Comparison of ENCODE assay signal across 13 cellular contexts in genomic region chr17:1730004-1730344, GRCh38. TPM values are rescaled to one million over a fixed set of nuclear protein-coding genes. Genes with fewer than 3 reads are reported as not detected.
DNase-seq lines count a peak whose midpoint lies in the region; ATAC-seq, FAIRE-seq and TF ChIP-seq lines count a peak whose summit lies in the region.
"Had no signal": no experiment of that assay in that cellular context is flagged by ENCODE, and none has a peak within 500 bp of the region (broad histone marks: within the 10 kb centered on the region; RNA-seq: fewer than 3 reads in every experiment).

No MANE protein-coding gene starts in this region.

- no peaks in the 10 kb centered on the region for H3K9me3 Mint-ChIP-seq in central memory CD8-positive, alpha-beta T cell

- no TSS peak for BruUV-seq in HepG2 (replicated peaks; lab: Mats Ljungman, UMichigan)

- H3K4me1 Mint-ChIP-seq in central memory CD8-positive, alpha-beta T cell: peaks cover 27% of the 10 kb centered on the region

- DNase-seq in HL-60 (ENCODE audit: low read depth in 1 of 2, low spot score in 1 of 2): no peak
- DNase-seq in central memory CD8-positive, alpha-beta T cell (ENCODE audit: low spot score in 2 of 2): no peak
- no peak for DNase-seq in HepG2 (ENCODE audit: low spot score)
- no peak for DNase-seq in stomach
- DNase-seq in stimulated activated CD4-positive, alpha-beta T cell treated with anti-CD3 and anti-CD28 coated beads, Interleukin-2, amount 100 ng/mL, for 24 hours: no peak
- no peak for DNase-seq in NCI-H1417 treated with DMSO at 0.1 percent for 48 hours (lab: John Stamatoyannopoulos, UW)
- DNase-seq: kidney glomerular epithelial cell, SHP77 treated with DMSO at 0.1 percent for 48 hours had no signal

- CTCF ChIA-PET in HepG2 (lab: Yijun Ruan, JAX; ENCODE audit: low intra/inter-chr PET ratio, low total read pairs): no interaction called here

- peaks cover 23% of the 10 kb centered on the region for H3K79me2 ChIP-seq in HepG2 (ENCODE audit: insufficient read depth, low read length)

- WGBS in HepG2 (ENCODE audit: low lambda C conversion rate): 96% methylated on average over 8 of the region's 14 CpGs
- WGBS in stomach, 5 donors: 38 to 82% (median 65%) methylated on average over 9 to 14 of the region's 14 CpGs

- no peak overlapping the region for H3K9ac ChIP-seq in HepG2 (ENCODE audit: insufficient read depth, low read depth, low read length)
- H3K9ac ChIP-seq: KMS-11 had no signal

- TF ChIP-seq CTCF in HL-60 (IDR thresholded peaks at IDR 0.05; ENCODE audit: insufficient read depth, low read length) (no peak), HepG2 (CRISPR knock-in tag; IDR thresholded peaks at IDR 0.05) (no peak), stomach (IDR thresholded peaks at IDR 0.05) (no peak)

- H2AFZ ChIP-seq in HepG2 (ENCODE audit: low read length): no peak overlapping the region

- peak overlapping the region; percentile 7 for H3K4me3 ChIP-seq in HL-60 (replicated peaks; ENCODE audit: insufficient read depth, low read length)
- H3K4me3 ChIP-seq in HepG2 (replicated peaks in 1 of 3; ENCODE audit: insufficient read depth in 1 of 3, low read depth in 2 of 3, low read length in 3 of 3): no peak overlapping the region
- H3K4me3 ChIP-seq in stomach: peak overlapping the region in 3 of 4 donors; percentile 2 to 21 (median 3)

- H3K27me3 ChIP-seq in HL-60 (ENCODE audit: insufficient read depth, poor library complexity, severe bottlenecking) (no peaks in the 10 kb centered on the region), HepG2 (ENCODE audit: control insufficient read depth in 1 of 2, insufficient read depth in 2 of 2, low read length in 2 of 2) (no peaks in the 10 kb centered on the region), stomach (no peaks in the 10 kb centered on the region)

- TF ChIP-seq EP300 in HepG2 (IDR thresholded peaks at IDR 0.05; ENCODE audit: low read depth in 2 of 2, low read length in 2 of 2) (no peak), HepG2 (CRISPR knock-in tag; IDR thresholded peaks at IDR 0.05; ENCODE audit: borderline replicate concordance) (no peak), stomach (IDR thresholded peaks at IDR 0.05) (no peak)

- H3K4me1 ChIP-seq in HepG2 (ENCODE audit: insufficient read depth, low read length): peaks cover 49% of the 10 kb centered on the region
- peaks cover 27 to 64% (median 51%) of the 10 kb centered on the region in 4 donors for H3K4me1 ChIP-seq in stomach

- no peak for TF ChIP-seq POLR2A in HepG2 (IDR thresholded peaks at IDR 0.05; ENCODE audit: insufficient read depth in 1 of 2, low read depth in 2 of 2, low read length in 2 of 2)
- TF ChIP-seq POLR2A in stomach (IDR thresholded peaks at IDR 0.05): no peak

- H3K36me3 Mint-ChIP-seq in central memory CD8-positive, alpha-beta T cell (ENCODE audit: insufficient read depth): peaks cover 11% of the 10 kb centered on the region

- intact Hi-C loops in HepG2 (cut with micrococcal nuclease; ENCODE audit: unreplicated experiment) (no loop called here), stomach (cut with DNase I; ENCODE audit: low total_unique reads) (no loop called here)

- H3K4me2 ChIP-seq in HepG2 (ENCODE audit: low read depth, low read length): no peak overlapping the region
- H3K4me2 ChIP-seq: KMS-11 had no signal

- H3K27ac Mint-ChIP-seq in central memory CD8-positive, alpha-beta T cell (ENCODE audit: low read depth): peak overlapping the region; percentile 30

- peak overlapping the region; percentile 87 for H3K27ac ChIP-seq in HL-60 (replicated peaks)
- no peak overlapping the region for H3K27ac ChIP-seq in HepG2 (ENCODE audit: extremely low read length, insufficient read depth, low read length)
- H3K27ac ChIP-seq in stomach: peak overlapping the region; percentile 36 to 88 (median 82)
- H3K27ac ChIP-seq: C4-2B, KMS-11 had no signal

- no peak overlapping the region for H3K4me3 Mint-ChIP-seq in central memory CD8-positive, alpha-beta T cell

- H4K20me1 ChIP-seq in HepG2 (ENCODE audit: insufficient read depth, low read length): no peaks in the 10 kb centered on the region

- no peaks in the 10 kb centered on the region for H3K9me3 ChIP-seq in HepG2 (ENCODE audit: low read length)
- no peaks in the 10 kb centered on the region for H3K9me3 ChIP-seq in stomach

- H3K36me3 ChIP-seq in HepG2 (replicated peaks in 1 of 2; ENCODE audit: control insufficient read depth in 1 of 2, insufficient read depth in 2 of 2, low read length in 2 of 2) (peaks cover 0 to 1% of the 10 kb centered on the region in 2 experiments; a peak in 4 of 5 replicates), stomach (peaks cover 44 to 88% (median 83%) of the 10 kb centered on the region in 4 donors)

- in situ Hi-C loops in HepG2 (cut with HindIII; ENCODE audit: extremely low pct_ligation_motif_present, low pct_unique_long_range_greater_than_20kb): no loop called here

- no peaks in the 10 kb centered on the region for H3K27me3 Mint-ChIP-seq in central memory CD8-positive, alpha-beta T cell

- POLR2A ChIA-PET in HepG2 (lab: Yijun Ruan, JAX): interaction anchor here (2.0 to 17.5 kb wide), 3 partner anchors 14 to 33 kb away, joined by 5 to 299 read pairs (median 44); partner anchors contain the start of genes SERPINF1 and SERPINF2

- no peak for ATAC-seq in central memory CD8-positive, alpha-beta T cell (replicated peaks; ENCODE audit: extremely low read depth, poor library complexity, severe bottlenecking)
- no peak for ATAC-seq in HepG2
- ATAC-seq in HG02571 (IDR thresholded peaks at IDR 0.05; ENCODE audit: unreplicated experiment): no peak
- no peak for ATAC-seq in HG03139 (IDR thresholded peaks at IDR 0.05; ENCODE audit: unreplicated experiment)

- no peak for TF ChIP-seq RAD21 in HepG2 (CRISPR knock-in tag; IDR thresholded peaks at IDR 0.05)

- no peak for FAIRE-seq in HepG2 (lab: Jason Lieb, UNC)
- FAIRE-seq: GM18507 had no signal

RNA-seq across cellular contexts. Expression of gene WDR81, which starts 5.5 kb away (rescaled TPM):
- total RNA-seq in HepG2 (2016; rRNA removed; fragmentation: Illumina TruSeq; extraction: Trizol): 12.5 and 16.7 TPM in 2 replicates
- total RNA-seq in HepG2 (2016; cell fraction: cytosol; rRNA removed; fragmentation: Illumina TruSeq; extraction: Trizol; ENCODE audit: low read depth): 3.6 and 3.9 TPM in 2 replicates
- 9.9 and 18.3 TPM in 2 replicates for total RNA-seq in HepG2 (2016; cell fraction: insoluble cytoplasmic fraction; rRNA removed; fragmentation: Illumina TruSeq; extraction: Trizol)
- total RNA-seq in HepG2 (2016; cell fraction: membrane; rRNA removed; fragmentation: Illumina TruSeq; extraction: Trizol): 5.3 and 6.1 TPM in 2 replicates
- total RNA-seq in HepG2 (2016; cell fraction: nucleus; rRNA removed; fragmentation: Illumina TruSeq; extraction: Trizol): 16.0 and 19.6 TPM in 2 replicates
- polyA plus RNA-seq in HepG2 (2011; rRNA removed): 9.1 and 15.1 TPM in 2 replicates
- polyA plus RNA-seq in HepG2 (2011; cell fraction: cytosol; rRNA removed): 6.4 and 10.5 TPM in 2 replicates
- polyA plus RNA-seq in HepG2 (2011; cell fraction: nucleus; rRNA removed): 60.8 and 75.3 TPM in 2 replicates
- polyA plus RNA-seq in HepG2 (2012): 8.5 and 12.5 TPM in 2 replicates
- 1.8 and 2.2 TPM in 2 replicates for polyA plus RNA-seq in HepG2 (2016; cell fraction: cytosol; fragmentation: Illumina TruSeq; extraction: Trizol; ENCODE audit: low read depth)
- polyA plus RNA-seq in HepG2 (2016; cell fraction: insoluble cytoplasmic fraction; fragmentation: Illumina TruSeq; extraction: Trizol; ENCODE audit: low read depth): 10.4 and 13.7 TPM in 2 replicates
- 3.1 and 3.3 TPM in 2 replicates for polyA plus RNA-seq in HepG2 (2016; cell fraction: membrane; fragmentation: Illumina TruSeq; extraction: Trizol; ENCODE audit: low read depth)
- polyA plus RNA-seq in HepG2 (2016; cell fraction: nucleus; fragmentation: Illumina TruSeq; extraction: Trizol; ENCODE audit: insufficient read depth, low read depth): 42.6 and 43.3 TPM in 2 replicates
- polyA minus RNA-seq in HepG2 (2011; rRNA and poly(A)+ RNA removed; ENCODE audit: low replicate concordance): 15.7 and 46.8 TPM in 2 replicates
- polyA minus RNA-seq in HepG2 (2011; cell fraction: cytosol; rRNA and poly(A)+ RNA removed): 13.4 and 15.0 TPM in 2 replicates
- polyA minus RNA-seq in HepG2 (2011; cell fraction: nucleus; rRNA and poly(A)+ RNA removed): 18.0 and 22.3 TPM in 2 replicates
- total RNA-seq in stomach: 10 to 100 TPM; 13.4 to 56.5 (median 14.0) TPM
- 10 to 100 TPM in 2 of 3 donors, 1 to 10 TPM in 1; 9.3 to 10.6 (median 10.2) TPM for polyA plus RNA-seq in stomach

RNA-seq across cellular contexts. Expression of gene SERPINF2, which starts 12.7 kb away (rescaled TPM):
- total RNA-seq in HepG2 (2016; rRNA removed; fragmentation: Illumina TruSeq; extraction: Trizol) (123 and 309 TPM in 2 replicates), stomach (1 to 10 TPM in 2 of 5 donors, under 1 TPM in 3; 0.45 to 4.1 (median 0.87) TPM)
- 43.1 and 45.3 TPM in 2 replicates for total RNA-seq in HepG2 (2016; cell fraction: cytosol; rRNA removed; fragmentation: Illumina TruSeq; extraction: Trizol; ENCODE audit: low read depth)
- 113 and 316 TPM in 2 replicates for total RNA-seq in HepG2 (2016; cell fraction: insoluble cytoplasmic fraction; rRNA removed; fragmentation: Illumina TruSeq; extraction: Trizol)
- 90.4 and 105 TPM in 2 replicates for total RNA-seq in HepG2 (2016; cell fraction: membrane; rRNA removed; fragmentation: Illumina TruSeq; extraction: Trizol)
- 243 and 286 TPM in 2 replicates for total RNA-seq in HepG2 (2016; cell fraction: nucleus; rRNA removed; fragmentation: Illumina TruSeq; extraction: Trizol)
- polyA plus RNA-seq in HepG2 (2011; rRNA removed) (548 and 871 TPM in 2 replicates), stomach (1 to 10 TPM in 2 of 3 donors, under 1 TPM in 1; 0.92 to 5.2 (median 1.9) TPM)
- polyA plus RNA-seq in HepG2 (2011; cell fraction: cytosol; rRNA removed): 573 and 676 TPM in 2 replicates
- 1,260 and 1,369 TPM in 2 replicates for polyA plus RNA-seq in HepG2 (2011; cell fraction: nucleus; rRNA removed)
- 401 and 511 TPM in 2 replicates for polyA plus RNA-seq in HepG2 (2012)
- polyA plus RNA-seq in HepG2 (2016; cell fraction: cytosol; fragmentation: Illumina TruSeq; extraction: Trizol; ENCODE audit: low read depth): 58.6 and 61.9 TPM in 2 replicates
- polyA plus RNA-seq in HepG2 (2016; cell fraction: insoluble cytoplasmic fraction; fragmentation: Illumina TruSeq; extraction: Trizol; ENCODE audit: low read depth): 142 and 163 TPM in 2 replicates
- 96.0 and 97.4 TPM in 2 replicates for polyA plus RNA-seq in HepG2 (2016; cell fraction: membrane; fragmentation: Illumina TruSeq; extraction: Trizol; ENCODE audit: low read depth)
- polyA plus RNA-seq in HepG2 (2016; cell fraction: nucleus; fragmentation: Illumina TruSeq; extraction: Trizol; ENCODE audit: insufficient read depth, low read depth): 572 and 581 TPM in 2 replicates
- polyA minus RNA-seq in HepG2 (2011; rRNA and poly(A)+ RNA removed; ENCODE audit: low replicate concordance): 1.3 and 600 TPM in 2 replicates
- polyA minus RNA-seq in HepG2 (2011; cell fraction: cytosol; rRNA and poly(A)+ RNA removed): 283 and 408 TPM in 2 replicates
- polyA minus RNA-seq in HepG2 (2011; cell fraction: nucleus; rRNA and poly(A)+ RNA removed): 211 and 291 TPM in 2 replicates

RNA-seq across cellular contexts. Expression of gene TLCD2, which starts 19.8 kb away (rescaled TPM):
- 0.84 and 1.1 TPM in 2 replicates for total RNA-seq in HepG2 (2016; rRNA removed; fragmentation: Illumina TruSeq; extraction: Trizol)
- total RNA-seq in HepG2 (2016; cell fraction: cytosol; rRNA removed; fragmentation: Illumina TruSeq; extraction: Trizol; ENCODE audit: low read depth): 0.26 and 0.40 TPM in 2 replicates
- 0.92 and 1.3 TPM in 2 replicates for total RNA-seq in HepG2 (2016; cell fraction: insoluble cytoplasmic fraction; rRNA removed; fragmentation: Illumina TruSeq; extraction: Trizol)
- total RNA-seq in HepG2 (2016; cell fraction: membrane; rRNA removed; fragmentation: Illumina TruSeq; extraction: Trizol): 0.86 and 1.1 TPM in 2 replicates
- 0.84 and 0.94 TPM in 2 replicates for total RNA-seq in HepG2 (2016; cell fraction: nucleus; rRNA removed; fragmentation: Illumina TruSeq; extraction: Trizol)
- polyA plus RNA-seq in HepG2 (2011; rRNA removed): 0.90 and 1.2 TPM in 2 replicates
- polyA plus RNA-seq in HepG2 (2011; cell fraction: cytosol; rRNA removed): 0.56 and 0.73 TPM in 2 replicates
- 0.92 and 1.4 TPM in 2 replicates for polyA plus RNA-seq in HepG2 (2011; cell fraction: nucleus; rRNA removed)
- 0.78 and 1.3 TPM in 2 replicates for polyA plus RNA-seq in HepG2 (2012)
- polyA plus RNA-seq in HepG2 (2016; cell fraction: cytosol; fragmentation: Illumina TruSeq; extraction: Trizol; ENCODE audit: low read depth): 0.23 and 0.25 TPM in 2 replicates
- polyA plus RNA-seq in HepG2 (2016; cell fraction: insoluble cytoplasmic fraction; fragmentation: Illumina TruSeq; extraction: Trizol; ENCODE audit: low read depth): 0.71 and 0.74 TPM in 2 replicates
- polyA plus RNA-seq in HepG2 (2016; cell fraction: membrane; fragmentation: Illumina TruSeq; extraction: Trizol; ENCODE audit: low read depth): 0.47 and 0.49 TPM in 2 replicates
- 1.4 and 1.5 TPM in 2 replicates for polyA plus RNA-seq in HepG2 (2016; cell fraction: nucleus; fragmentation: Illumina TruSeq; extraction: Trizol; ENCODE audit: insufficient read depth, low read depth)
- polyA minus RNA-seq in HepG2 (2011; rRNA and poly(A)+ RNA removed; ENCODE audit: low replicate concordance): 1.6 and 2.6 TPM in 2 replicates
- 0.53 and 1.3 TPM in 2 replicates for polyA minus RNA-seq in HepG2 (2011; cell fraction: cytosol; rRNA and poly(A)+ RNA removed)
- 1.3 and 1.6 TPM in 2 replicates for polyA minus RNA-seq in HepG2 (2011; cell fraction: nucleus; rRNA and poly(A)+ RNA removed)
- total RNA-seq in stomach: 1 to 10 TPM; 4.5 to 9.6 (median 8.1) TPM
- 1 to 10 TPM; 2.8 to 3.7 (median 3.1) TPM for polyA plus RNA-seq in stomach

RNA-seq across cellular contexts. Expression of gene SERPINF1, which starts 31.9 kb away (rescaled TPM):
- 418 and 853 TPM in 2 replicates for total RNA-seq in HepG2 (2016; rRNA removed; fragmentation: Illumina TruSeq; extraction: Trizol)
- 177 and 189 TPM in 2 replicates for total RNA-seq in HepG2 (2016; cell fraction: cytosol; rRNA removed; fragmentation: Illumina TruSeq; extraction: Trizol; ENCODE audit: low read depth)
- 427 and 844 TPM in 2 replicates for total RNA-seq in HepG2 (2016; cell fraction: insoluble cytoplasmic fraction; rRNA removed; fragmentation: Illumina TruSeq; extraction: Trizol)
- total RNA-seq in HepG2 (2016; cell fraction: membrane; rRNA removed; fragmentation: Illumina TruSeq; extraction: Trizol): 209 and 251 TPM in 2 replicates
- total RNA-seq in HepG2 (2016; cell fraction: nucleus; rRNA removed; fragmentation: Illumina TruSeq; extraction: Trizol): 690 and 808 TPM in 2 replicates
- polyA plus RNA-seq in HepG2 (2011; rRNA removed): 2,101 and 2,733 TPM in 2 replicates
- 2,219 and 2,408 TPM in 2 replicates for polyA plus RNA-seq in HepG2 (2011; cell fraction: cytosol; rRNA removed)
- 1,095 and 1,323 TPM in 2 replicates for polyA plus RNA-seq in HepG2 (2011; cell fraction: nucleus; rRNA removed)
- 624 and 785 TPM in 2 replicates for polyA plus RNA-seq in HepG2 (2012)
- 255 and 290 TPM in 2 replicates for polyA plus RNA-seq in HepG2 (2016; cell fraction: cytosol; fragmentation: Illumina TruSeq; extraction: Trizol; ENCODE audit: low read depth)
- 625 and 642 TPM in 2 replicates for polyA plus RNA-seq in HepG2 (2016; cell fraction: insoluble cytoplasmic fraction; fragmentation: Illumina TruSeq; extraction: Trizol; ENCODE audit: low read depth)
- polyA plus RNA-seq in HepG2 (2016; cell fraction: membrane; fragmentation: Illumina TruSeq; extraction: Trizol; ENCODE audit: low read depth): 280 and 299 TPM in 2 replicates
- 1,428 and 1,667 TPM in 2 replicates for polyA plus RNA-seq in HepG2 (2016; cell fraction: nucleus; fragmentation: Illumina TruSeq; extraction: Trizol; ENCODE audit: insufficient read depth, low read depth)
- polyA minus RNA-seq in HepG2 (2011; rRNA and poly(A)+ RNA removed; ENCODE audit: low replicate concordance): 1.4 and 887 TPM in 2 replicates
- 345 and 528 TPM in 2 replicates for polyA minus RNA-seq in HepG2 (2011; cell fraction: cytosol; rRNA and poly(A)+ RNA removed)
- 167 and 268 TPM in 2 replicates for polyA minus RNA-seq in HepG2 (2011; cell fraction: nucleus; rRNA and poly(A)+ RNA removed)
- 100 to 1,000 TPM in 4 of 5 donors, 10 to 100 TPM in 1; 72.4 to 334 (median 186) TPM for total RNA-seq in stomach
- polyA plus RNA-seq in stomach: 100 to 1,000 TPM in 1 of 3 donors, 10 to 100 TPM in 2; 45.5 to 126 (median 68.9) TPM

RNA-seq across cellular contexts. Expression of gene PRPF8, which starts 45.3 kb away (rescaled TPM):
- total RNA-seq in HepG2 (2016; rRNA removed; fragmentation: Illumina TruSeq; extraction: Trizol): 112 and 318 TPM in 2 replicates
- 27.9 and 29.6 TPM in 2 replicates for total RNA-seq in HepG2 (2016; cell fraction: cytosol; rRNA removed; fragmentation: Illumina TruSeq; extraction: Trizol; ENCODE audit: low read depth)
- 104 and 284 TPM in 2 replicates for total RNA-seq in HepG2 (2016; cell fraction: insoluble cytoplasmic fraction; rRNA removed; fragmentation: Illumina TruSeq; extraction: Trizol)
- total RNA-seq in HepG2 (2016; cell fraction: membrane; rRNA removed; fragmentation: Illumina TruSeq; extraction: Trizol): 59.5 and 61.6 TPM in 2 replicates
- 124 and 135 TPM in 2 replicates for total RNA-seq in HepG2 (2016; cell fraction: nucleus; rRNA removed; fragmentation: Illumina TruSeq; extraction: Trizol)
- polyA plus RNA-seq in HepG2 (2011; rRNA removed): 179 and 195 TPM in 2 replicates
- 79.1 and 90.7 TPM in 2 replicates for polyA plus RNA-seq in HepG2 (2011; cell fraction: cytosol; rRNA removed)
- polyA plus RNA-seq in HepG2 (2011; cell fraction: nucleus; rRNA removed): 265 and 296 TPM in 2 replicates
- 129 and 145 TPM in 2 replicates for polyA plus RNA-seq in HepG2 (2012)
- polyA plus RNA-seq in HepG2 (2016; cell fraction: cytosol; fragmentation: Illumina TruSeq; extraction: Trizol; ENCODE audit: low read depth): 15.0 and 17.7 TPM in 2 replicates
- 300 and 377 TPM in 2 replicates for polyA plus RNA-seq in HepG2 (2016; cell fraction: insoluble cytoplasmic fraction; fragmentation: Illumina TruSeq; extraction: Trizol; ENCODE audit: low read depth)
- 37.4 and 39.7 TPM in 2 replicates for polyA plus RNA-seq in HepG2 (2016; cell fraction: membrane; fragmentation: Illumina TruSeq; extraction: Trizol; ENCODE audit: low read depth)
- 245 and 257 TPM in 2 replicates for polyA plus RNA-seq in HepG2 (2016; cell fraction: nucleus; fragmentation: Illumina TruSeq; extraction: Trizol; ENCODE audit: insufficient read depth, low read depth)
- 401 and 410 TPM in 2 replicates for polyA minus RNA-seq in HepG2 (2011; rRNA and poly(A)+ RNA removed; ENCODE audit: low replicate concordance)
- polyA minus RNA-seq in HepG2 (2011; cell fraction: cytosol; rRNA and poly(A)+ RNA removed): 275 and 377 TPM in 2 replicates
- polyA minus RNA-seq in HepG2 (2011; cell fraction: nucleus; rRNA and poly(A)+ RNA removed): 189 and 229 TPM in 2 replicates
- total RNA-seq in stomach: 100 to 1,000 TPM; 126 to 252 (median 201) TPM
- polyA plus RNA-seq in stomach: 10 to 100 TPM; 33.6 to 83.4 (median 38.4) TPM

Comparison
In these comparisons a context has a peak if more than half of its experiments do, and no peak if none do; other contexts are left out.
1. H3K4me3 ChIP-seq: peak in HL-60 (single experiment) and stomach (3 of 4); none in HepG2 (0 of 3).
2. RNA of gene SERPINF2, which starts 12.7 kb away (total RNA-seq): 43.1 to 316 TPM in HepG2; 0.45 to 4.1 TPM in stomach; every median in the first group is over 4 times any median in the second.